Comparison of ENCODE assay signal across 16 cellular contexts in the genomic region with DNA sequence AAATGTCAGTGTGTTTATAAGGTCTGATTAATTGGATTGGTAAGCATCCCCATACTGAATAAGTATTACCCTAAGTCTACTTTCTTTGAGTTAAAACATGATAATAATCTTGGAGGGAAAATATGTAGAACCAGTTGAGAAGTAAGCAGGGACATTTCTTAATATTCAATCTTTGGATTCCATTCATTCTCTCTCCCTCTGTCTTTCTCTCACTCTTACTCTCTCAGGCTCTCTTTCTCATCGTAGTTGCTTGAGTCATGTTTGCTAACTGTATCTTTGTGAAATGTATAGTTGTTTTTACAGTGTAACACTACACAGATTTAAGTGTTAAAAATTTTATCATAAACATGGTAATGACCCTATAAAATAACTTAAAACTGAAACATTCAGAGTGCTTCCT.
DNase-seq lines count a peak whose midpoint lies in the region; ATAC-seq and TF ChIP-seq lines count a peak whose summit lies in the region.
"Had no signal": no experiment of that assay in that cellular context is flagged by ENCODE, and none has a peak within 500 bp of the region (broad histone marks: within the 10 kb centered on the region; RNA-seq: fewer than 3 reads in every experiment).

No MANE protein-coding gene starts in this region.

- WGBS in heart left ventricle, 4 donors, result 92 to 98% (median 95%) methylated on average over 1 of the region's 1 CpG
- WGBS in aorta, 2 donors, result 41 to 56% methylated on average over 1 of the region's 1 CpG

- H3K4me1 ChIP-seq in heart left ventricle (no peaks in the 10 kb centered on the region), aorta (ENCODE audit: control insufficient read depth in 1 of 2, insufficient read depth in 2 of 2, low read length in 2 of 2) (no peaks in the 10 kb centered on the region)
- H3K4me1 ChIP-seq: BLaER1 had no signal

- H3K4me3 ChIP-seq in fibroblast of villous mesenchyme (ENCODE audit: low read depth, low read length) (no peak overlapping the region), heart left ventricle (no peak overlapping the region), aorta (ENCODE audit: low read length in 2 of 2) (no peak overlapping the region)
- H3K4me3 ChIP-seq: BLaER1, GM12878 had no signal

- intact Hi-C loops in heart left ventricle (cut with DNase I) (loop anchor here in 1 of 10 donors (5.0 kb wide), 1 partner anchor 104 kb away; no protein-coding TSS in a partner anchor), aorta (cut with DNase I) (no loop called here)

- peaks cover 0 to 5% (median 0%) of the 10 kb centered on the region in 12 donors for H3K9me3 ChIP-seq in heart left ventricle
- H3K9me3 ChIP-seq in aorta (ENCODE audit: control insufficient read depth, low read length), result peaks cover 1% of the 10 kb centered on the region
- H3K9me3 ChIP-seq: BLaER1 had no signal

- no peak overlapping the region for H3K4me3 Mint-ChIP-seq in activated naive CD8-positive, alpha-beta T cell treated with anti-CD3 and anti-CD28 coated beads, Interleukin-2, amount 50 U/mL, for 24 hours
- H3K4me3 Mint-ChIP-seq: CD14-positive monocyte; CD4-positive, alpha-beta memory T cell; H9 had no signal

- peaks cover 41% of the 10 kb centered on the region for H3K36me3 Mint-ChIP-seq in activated naive CD8-positive, alpha-beta T cell treated with anti-CD3 and anti-CD28 coated beads, Interleukin-2, amount 50 U/mL, for 24 hours (ENCODE audit: low read depth)

- H3K27me3 ChIP-seq in heart left ventricle (no peaks in the 10 kb centered on the region), aorta (ENCODE audit: control insufficient read depth in 1 of 2, insufficient read depth in 2 of 2, low read length in 1 of 2) (no peaks in the 10 kb centered on the region)
- H3K27me3 ChIP-seq: BLaER1 had no signal

- H3K27me3 Mint-ChIP-seq in activated naive CD8-positive, alpha-beta T cell treated with anti-CD3 and anti-CD28 coated beads, Interleukin-2, amount 50 U/mL, for 24 hours, result no peaks in the 10 kb centered on the region
- H3K27me3 Mint-ChIP-seq: CD4-positive, alpha-beta memory T cell had no signal

- H3K27ac Mint-ChIP-seq in activated naive CD8-positive, alpha-beta T cell treated with anti-CD3 and anti-CD28 coated beads, Interleukin-2, amount 50 U/mL, for 24 hours, result no peak overlapping the region
- H3K27ac Mint-ChIP-seq: CD14-positive monocyte; CD4-positive, alpha-beta memory T cell; H9 had no signal

- no peaks in the 10 kb centered on the region for H3K4me1 Mint-ChIP-seq in activated naive CD8-positive, alpha-beta T cell treated with anti-CD3 and anti-CD28 coated beads, Interleukin-2, amount 50 U/mL, for 24 hours
- H3K4me1 Mint-ChIP-seq: CD14-positive monocyte; CD4-positive, alpha-beta memory T cell had no signal

- DNase-seq in EH (ENCODE audit: low read depth) (peak; percentile 47), amniotic epithelial cell (ENCODE audit: low read depth) (peak; percentile 20), fibroblast of villous mesenchyme (ENCODE audit: low read depth) (peak; percentile 12), SHP77 (lab: John Stamatoyannopoulos, UW) (no peak), heart left ventricle (no peak), aorta (no peak)
- DNase-seq in activated naive CD8-positive, alpha-beta T cell treated with anti-CD3 and anti-CD28 coated beads, Interleukin-2, amount 50 U/mL, for 24 hours, result no peak
- DNase-seq: ACHN; CD4-positive, alpha-beta memory T cell; DMS153; DMS79; H9 had no signal

- TF ChIP-seq CTCF in fibroblast of villous mesenchyme (IDR thresholded peaks at IDR 0.05; ENCODE audit: insufficient read depth, low read depth, low read length) (no peak), heart left ventricle (IDR thresholded peaks at IDR 0.05) (no peak)

- no peak overlapping the region for H3K27ac ChIP-seq in heart left ventricle
- H3K27ac ChIP-seq in aorta (ENCODE audit: low read depth in 1 of 2, low read length in 2 of 2), result no peak overlapping the region
- H3K27ac ChIP-seq: BLaER1 had no signal

- H3K9me3 Mint-ChIP-seq in activated naive CD8-positive, alpha-beta T cell treated with anti-CD3 and anti-CD28 coated beads, Interleukin-2, amount 50 U/mL, for 24 hours, result peaks cover 5% of the 10 kb centered on the region
- H3K9me3 Mint-ChIP-seq: H9 had no signal

- ATAC-seq in heart left ventricle, result no peak
- no peak for ATAC-seq in aorta (ENCODE audit: low FRiP score)
- no peak for ATAC-seq in activated naive CD8-positive, alpha-beta T cell treated with anti-CD3 and anti-CD28 coated beads, Interleukin-2, amount 50 U/mL, for 24 hours
- ATAC-seq: GM12878, HepG2 had no signal

- TF ChIP-seq POLR2A in heart left ventricle (IDR thresholded peaks at IDR 0.05), result no peak

- H3K36me3 ChIP-seq in heart left ventricle, result peaks cover 0 to 3% (median 0%) of the 10 kb centered on the region in 9 donors
- H3K36me3 ChIP-seq in aorta (ENCODE audit: control insufficient read depth in 1 of 2, insufficient read depth in 2 of 2, low read length in 1 of 2), result peaks cover 0 to 2% of the 10 kb centered on the region in 2 donors

Comparison
In these comparisons a context has a peak if more than half of its experiments do, and no peak if none do; other contexts are left out.
1. DNase-seq: peak in EH (single experiment), amniotic epithelial cell (single experiment) and fibroblast of villous mesenchyme (single experiment); none in SHP77 (0 of 2), heart left ventricle (0 of 5), aorta (0 of 2) and activated naive CD8-positive, alpha-beta T cell treated with anti-CD3 and anti-CD28 coated beads, Interleukin-2, amount 50 U/mL, for 24 hours (single experiment).